8 cellular contexts compared by ENCODE assay signal in the genomic region with DNA sequence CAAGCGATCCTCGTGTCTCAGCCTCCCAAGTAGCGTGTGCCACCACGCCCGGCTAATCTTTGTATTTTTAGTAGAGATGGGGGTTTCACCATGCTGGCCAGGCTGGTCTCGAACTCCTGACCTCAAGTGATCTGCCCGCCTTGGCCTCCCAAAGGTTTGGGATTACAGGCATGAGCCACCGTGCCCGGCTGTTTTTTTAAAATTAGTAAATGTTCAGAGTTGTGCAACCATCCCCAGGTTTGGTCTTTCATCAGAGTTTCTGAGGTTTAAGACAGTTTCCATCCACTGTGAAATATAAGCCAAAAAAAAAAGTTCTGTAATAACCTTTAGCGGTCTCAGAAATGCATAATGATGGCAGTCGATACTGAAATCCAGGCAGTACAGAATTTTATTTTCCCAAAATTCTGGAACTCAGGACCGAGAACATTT. TPM values are rescaled to one million over a fixed set of nuclear protein-coding genes. Genes with fewer than 3 reads are reported as not detected.
DNase-seq lines count a peak whose midpoint lies in the region; ATAC-seq and TF ChIP-seq lines count a peak whose summit lies in the region.

No MANE protein-coding gene starts in this region.

- peaks cover 0 to 12% of the 10 kb centered on the region in 2 donors for H3K36me3 ChIP-seq in gastroesophageal sphincter
- H3K36me3 ChIP-seq in spleen: peaks cover 0 to 19% (median 14%) of the 10 kb centered on the region in 6 donors

- H3K27ac ChIP-seq in gastroesophageal sphincter (peak overlapping the region; percentile 84 to 96 (median 90)), spleen (peak overlapping the region; percentile 86 to 97 (median 92))

- WGBS in gastroesophageal sphincter (ENCODE audit: low coverage in 1 of 2), 2 donors: 7 to 27% methylated on average over 3 of the region's 12 CpGs
- 39 to 45% (median 44%) methylated on average over 12 of the region's 12 CpGs for WGBS in spleen, 5 donors

- H3K9me3 ChIP-seq in gastroesophageal sphincter (no peaks in the 10 kb centered on the region), spleen (no peaks in the 10 kb centered on the region)

- peaks cover 49% of the 10 kb centered on the region for H3K4me1 Mint-ChIP-seq in T-helper 2 cell treated with Interferon-gamma antibody and Interleukin-4, amounts not matched to agents 5 μg/mL and 100 μg/mL, for 36 hours (ENCODE audit: low read depth)
- H3K4me1 Mint-ChIP-seq in activated CD8-positive, alpha-beta T cell treated with anti-CD3 and anti-CD28 coated beads, Interleukin-2, amount 10 ng/mL, durations not matched to agents 7 days and 5 days (ENCODE audit: low read depth): peaks cover 56% of the 10 kb centered on the region

- H3K27me3 ChIP-seq in gastroesophageal sphincter (no peaks in the 10 kb centered on the region), spleen (replicated peaks in 1 of 7) (peaks cover 0 to 10% (median 0%) of the 10 kb centered on the region in 7 donors)

- in situ Hi-C loops in GM13976 (cut with MboI; ENCODE audit: low sequenced_read_pairs, unreplicated experiment): no loop called here

- no peaks in the 10 kb centered on the region for H3K9me3 Mint-ChIP-seq in T-helper 2 cell treated with Interferon-gamma antibody and Interleukin-4, amounts not matched to agents 5 μg/mL and 100 μg/mL, for 36 hours
- no peaks in the 10 kb centered on the region for H3K9me3 Mint-ChIP-seq in activated CD8-positive, alpha-beta T cell treated with anti-CD3 and anti-CD28 coated beads, Interleukin-2, amount 10 ng/mL, durations not matched to agents 7 days and 5 days (ENCODE audit: insufficient read depth)

- H3K4me1 ChIP-seq in gastroesophageal sphincter (peaks cover 0 to 59% (median 12%) of the 10 kb centered on the region in 3 donors), spleen (peaks cover 15 to 55% (median 47%) of the 10 kb centered on the region in 6 donors)

- intact Hi-C loops in spleen (cut with DNase I; ENCODE audit: low total_unique reads): no loop called here

- CTCF ChIA-PET in activated CD8-positive, alpha-beta T cell treated with anti-CD3 and anti-CD28 coated beads, Interleukin-2, amount 10 ng/mL, durations not matched to agents 7 days and 5 days (lab: Charles Lee): interaction anchor here (0.8 to 2.2 kb wide), 7 partner anchors 11 to 208 kb away, joined by 3 to 7 read pairs (median 3); a partner anchor contains a TSS

- ATAC-seq in HG03354 (IDR thresholded peaks at IDR 0.05; ENCODE audit: poor library complexity, severe bottlenecking, unreplicated experiment): peak; percentile 18
- peak; percentile 1 for ATAC-seq in activated CD8-positive, alpha-beta T cell treated with anti-CD3 and anti-CD28 coated beads, Interleukin-2, amount 10 ng/mL, durations not matched to agents 7 days and 5 days
- peak; percentile 40 for ATAC-seq in gastroesophageal sphincter

- POLR2A ChIA-PET in activated CD8-positive, alpha-beta T cell treated with anti-CD3 and anti-CD28 coated beads, Interleukin-2, amount 10 ng/mL, durations not matched to agents 7 days and 5 days (lab: Charles Lee): interaction anchor here (0.7 to 1.4 kb wide), 5 partner anchors 35 to 666 kb away, joined by 3 read pairs; a partner anchor contains a TSS

- peak overlapping the region; percentile 94 for H3K4me3 Mint-ChIP-seq in T-helper 2 cell treated with Interferon-gamma antibody and Interleukin-4, amounts not matched to agents 5 μg/mL and 100 μg/mL, for 36 hours
- peak overlapping the region; percentile 96 for H3K4me3 Mint-ChIP-seq in activated CD8-positive, alpha-beta T cell treated with anti-CD3 and anti-CD28 coated beads, Interleukin-2, amount 10 ng/mL, durations not matched to agents 7 days and 5 days

- peak overlapping the region; percentile 92 for H3K27ac Mint-ChIP-seq in T-helper 2 cell treated with Interferon-gamma antibody and Interleukin-4, amounts not matched to agents 5 μg/mL and 100 μg/mL, for 36 hours
- peak overlapping the region; percentile 87 for H3K27ac Mint-ChIP-seq in activated CD8-positive, alpha-beta T cell treated with anti-CD3 and anti-CD28 coated beads, Interleukin-2, amount 10 ng/mL, durations not matched to agents 7 days and 5 days

- H3K27me3 Mint-ChIP-seq in T-helper 2 cell treated with Interferon-gamma antibody and Interleukin-4, amounts not matched to agents 5 μg/mL and 100 μg/mL, for 36 hours (ENCODE audit: low read depth): no peaks in the 10 kb centered on the region
- no peaks in the 10 kb centered on the region for H3K27me3 Mint-ChIP-seq in activated CD8-positive, alpha-beta T cell treated with anti-CD3 and anti-CD28 coated beads, Interleukin-2, amount 10 ng/mL, durations not matched to agents 7 days and 5 days (ENCODE audit: low read depth)

- TF ChIP-seq CTCF in gastroesophageal sphincter (IDR thresholded peaks at IDR 0.05) (no peak), spleen (IDR thresholded peaks at IDR 0.05 in 8 of 11, conservative IDR thresholded peaks at IDR 0.05 in 3 of 11) (no peak), GM13976 (IDR thresholded peaks at IDR 0.05; ENCODE audit: borderline replicate concordance, control extremely low read depth, extremely low read depth, insufficient read depth, missing control alignments) (no peak)

- peak; percentile 27 for DNase-seq in T-helper 2 cell treated with Interferon-gamma antibody and Interleukin-4, amounts not matched to agents 5 μg/mL and 100 μg/mL, for 36 hours (ENCODE audit: low spot score)
- no peak for DNase-seq in T-helper 2 cell
- DNase-seq in activated CD8-positive, alpha-beta T cell treated with anti-CD3 and anti-CD28 coated beads, Interleukin-2, amount 10 ng/mL, durations not matched to agents 7 days and 5 days: peak; percentile 26
- no peak for DNase-seq in spleen
- no peak for DNase-seq in retina
- DNase-seq in GM13976 (ENCODE audit: low spot score): no peak

- H3K4me3 ChIP-seq in gastroesophageal sphincter: peak overlapping the region; percentile 55 to 56
- H3K4me3 ChIP-seq in spleen: peak overlapping the region; percentile 36 to 68 (median 46)

- no peak for TF ChIP-seq EP300 in gastroesophageal sphincter (IDR thresholded peaks at IDR 0.05)

- peaks cover 12% of the 10 kb centered on the region for H3K36me3 Mint-ChIP-seq in T-helper 2 cell treated with Interferon-gamma antibody and Interleukin-4, amounts not matched to agents 5 μg/mL and 100 μg/mL, for 36 hours (ENCODE audit: low read depth)
- H3K36me3 Mint-ChIP-seq in activated CD8-positive, alpha-beta T cell treated with anti-CD3 and anti-CD28 coated beads, Interleukin-2, amount 10 ng/mL, durations not matched to agents 7 days and 5 days (ENCODE audit: low read depth): peaks cover 16% of the 10 kb centered on the region

- TF ChIP-seq POLR2A in gastroesophageal sphincter (IDR thresholded peaks at IDR 0.05) (no peak), spleen (IDR thresholded peaks at IDR 0.05) (no peak)

RNA-seq across cellular contexts. Expression of a gene that starts 0.5 kb away (rescaled TPM):
- total RNA-seq in activated CD8-positive, alpha-beta T cell treated with anti-CD3 and anti-CD28 coated beads, Interleukin-2, amount 10 ng/mL, durations not matched to agents 7 days and 5 days: 10 to 100 TPM; 11.9 to 12.2 TPM
- total RNA-seq in gastroesophageal sphincter (10 to 100 TPM; 10.4 to 25.7 (median 19.7) TPM), spleen (10 to 100 TPM; 10.2 to 22.1 (median 13.7) TPM)
- polyA plus RNA-seq in spleen: 1 to 10 TPM; 1.1 to 2.9 (median 1.8) TPM

RNA-seq across cellular contexts. Expression of a gene that starts 1.8 kb away (rescaled TPM):
- total RNA-seq in activated CD8-positive, alpha-beta T cell treated with anti-CD3 and anti-CD28 coated beads, Interleukin-2, amount 10 ng/mL, durations not matched to agents 7 days and 5 days: 10 to 100 TPM; 64.8 to 70.3 TPM
- total RNA-seq in gastroesophageal sphincter (10 to 100 TPM; 16.6 to 55.1 (median 35.9) TPM), spleen (100 to 1,000 TPM in 1 of 7 donors, 10 to 100 TPM in 6; 56.6 to 103 (median 70.2) TPM)
- polyA plus RNA-seq in spleen: 10 to 100 TPM; 12.3 to 27.1 (median 22.3) TPM

RNA-seq across cellular contexts. Expression of a gene that starts 52.3 kb away (rescaled TPM):
- 10 to 100 TPM; 26.0 to 26.4 TPM for total RNA-seq in activated CD8-positive, alpha-beta T cell treated with anti-CD3 and anti-CD28 coated beads, Interleukin-2, amount 10 ng/mL, durations not matched to agents 7 days and 5 days
- total RNA-seq in gastroesophageal sphincter: 10 to 100 TPM; 25.0 to 37.1 (median 30.0) TPM
- 10 to 100 TPM; 48.1 to 66.2 (median 52.6) TPM for total RNA-seq in spleen
- polyA plus RNA-seq in spleen: 10 to 100 TPM in 2 of 3 donors, 1 to 10 TPM in 1; 9.0 to 16.3 (median 10.2) TPM

Comparison
In these comparisons a context has a peak if more than half of its experiments do, and no peak if none do; other contexts are left out.
1. DNase-seq: peak in T-helper 2 cell treated with Interferon-gamma antibody and Interleukin-4, amounts not matched to agents 5 μg/mL and 100 μg/mL, for 36 hours (single experiment) and activated CD8-positive, alpha-beta T cell treated with anti-CD3 and anti-CD28 coated beads, Interleukin-2, amount 10 ng/mL, durations not matched to agents 7 days and 5 days (single experiment); none in T-helper 2 cell (0 of 5), spleen (single experiment), retina (single experiment) and GM13976 (single experiment).
2. Peak in every context shown above with its lines, with median percentiles within 50 percentile points of each other: ATAC-seq.